8 cellular contexts compared by ENCODE assay signal in genomic region chr18:286515-287310, GRCh38. TPM values are rescaled to one million over a fixed set of nuclear protein-coding genes. Genes with fewer than 3 reads are reported as not detected.
DNase-seq lines count a peak whose midpoint lies in the region; ATAC-seq and TF ChIP-seq lines count a peak whose summit lies in the region.

No MANE protein-coding gene starts in this region.

- no peaks in the 10 kb centered on the region for H3K9me3 ChIP-seq in CD4-positive, alpha-beta T cell (ENCODE audit: control insufficient read depth, low read length)
- no peaks in the 10 kb centered on the region for H3K9me3 ChIP-seq in MG63

- POLR2A ChIA-PET in CD4-positive, alpha-beta T cell (lab: Charles Lee), result no interaction called here

- no peak overlapping the region for H3K27ac ChIP-seq in CD4-positive, alpha-beta T cell (ENCODE audit: low read depth, low read length)

- CTCF ChIA-PET in CD4-positive, alpha-beta T cell (lab: Charles Lee), result no interaction called here

- H3K4me3 Mint-ChIP-seq in CD14-positive monocyte, result no peak overlapping the region
- H3K4me3 Mint-ChIP-seq in brain, result no peak overlapping the region
- no peak overlapping the region for H3K4me3 Mint-ChIP-seq in CD4-positive, alpha-beta T cell

- H3K27me3 Mint-ChIP-seq in CD14-positive monocyte (ENCODE audit: low read depth in 3 of 3) (peaks cover 0 to 6% (median 2%) of the 10 kb centered on the region in 3 donors), brain (peaks cover 7% of the 10 kb centered on the region)
- H3K27me3 Mint-ChIP-seq in CD4-positive, alpha-beta T cell, result peaks cover 35% of the 10 kb centered on the region

- no peaks in the 10 kb centered on the region for H3K36me3 Mint-ChIP-seq in CD14-positive monocyte
- H3K36me3 Mint-ChIP-seq in brain, result no peaks in the 10 kb centered on the region
- no peaks in the 10 kb centered on the region for H3K36me3 Mint-ChIP-seq in CD4-positive, alpha-beta T cell (ENCODE audit: low read depth)

- TF ChIP-seq CTCF in CD14-positive monocyte (IDR thresholded peaks at IDR 0.05) (peak; percentile 59), brain (conservative IDR thresholded peaks at IDR 0.05) (peak; percentile 72 to 79)
- no peak for TF ChIP-seq CTCF in CD4-positive, alpha-beta T cell (IDR thresholded peaks at IDR 0.05)

- intact Hi-C loops in CD14-positive monocyte (cut with micrococcal nuclease), result loop anchor here (5.0 to 10.0 kb wide), 2 partner anchors 328 to 331 kb away; no protein-coding TSS in a partner anchor
- intact Hi-C loops in CD4-positive, alpha-beta T cell (cut with DNase I, micrococcal nuclease), result no loop called here

- H3K27ac Mint-ChIP-seq in CD14-positive monocyte (no peak overlapping the region), brain (no peak overlapping the region)
- no peak overlapping the region for H3K27ac Mint-ChIP-seq in CD4-positive, alpha-beta T cell

- DNase-seq in CD14-positive monocyte (ENCODE audit: low spot score), result no peak
- peak; percentile 32 for DNase-seq in KBM-7
- peak; percentile 58 for DNase-seq in medulla oblongata (ENCODE audit: extremely low spot score)
- DNase-seq in CD4-positive, alpha-beta T cell, result no peak
- DNase-seq in cortex of kidney (lab: John Stamatoyannopoulos, UW), result no peak
- no peak for DNase-seq in MG63

- H3K27me3 ChIP-seq in CD4-positive, alpha-beta T cell (ENCODE audit: control insufficient read depth, insufficient read depth, low read length), result peaks cover 4% of the 10 kb centered on the region
- no peaks in the 10 kb centered on the region for H3K27me3 ChIP-seq in MG63

- no peaks in the 10 kb centered on the region for H3K36me3 ChIP-seq in MG63

- no peak overlapping the region for H3K4me3 ChIP-seq in MG63

- no peak for ATAC-seq in CD4-positive, alpha-beta T cell (ENCODE audit: poor library complexity)
- no peak for ATAC-seq in HG03460 (IDR thresholded peaks at IDR 0.05; ENCODE audit: unreplicated experiment)

- peaks cover 0 to 5% (median 0%) of the 10 kb centered on the region in 7 donors for H3K9me3 Mint-ChIP-seq in CD14-positive monocyte
- peaks cover 0 to 7% (median 0%) of the 10 kb centered on the region in 5 experiments for H3K9me3 Mint-ChIP-seq in brain
- no peaks in the 10 kb centered on the region for H3K9me3 Mint-ChIP-seq in CD4-positive, alpha-beta T cell

- H3K4me1 Mint-ChIP-seq in CD14-positive monocyte (peaks cover 11% of the 10 kb centered on the region), brain (no peaks in the 10 kb centered on the region)
- H3K4me1 Mint-ChIP-seq in CD4-positive, alpha-beta T cell (ENCODE audit: low read depth), result no peaks in the 10 kb centered on the region

- in situ Hi-C loops in KBM-7 (cut with MboI; ENCODE audit: low pct_unique_long_range_greater_than_20kb, low sequenced_read_pairs), result no loop called here

RNA-seq across cellular contexts. Expression of gene THOC1, which starts 18.9 kb away (rescaled TPM):
- polyA plus RNA-seq in CD14-positive monocyte (1 to 10 TPM; 7.8 to 8.9 TPM), brain (ENCODE audit: insufficient read depth, low read depth, low replicate concordance) (7.1 TPM)
- 10 to 100 TPM; 92.9 to 96.5 TPM for total RNA-seq in CD4-positive, alpha-beta T cell
- 27.8 and 28.1 TPM in 2 replicates for total RNA-seq in MG63 (2014; rRNA removed; shearing (Covaris generic); ENCODE audit: low replicate concordance)

Comparison
In these comparisons a context has a peak if more than half of its experiments do, and no peak if none do; other contexts are left out.
1. DNase-seq: peak in KBM-7 (single experiment) and medulla oblongata (single experiment); none in CD14-positive monocyte (single experiment), CD4-positive, alpha-beta T cell (0 of 10), cortex of kidney (single experiment) and MG63 (single experiment).
2. intact Hi-C loops: an anchor here in CD14-positive monocyte (5.0 to 10.0 kb wide); none called in CD4-positive, alpha-beta T cell.